Comparison of ENCODE assay signal across 1 cellular context in genomic region chr12:6538420-6539275, GRCh38.
A peak's percentile ranks its signal among the peaks of the same experiment; 100 is the strongest.
TF ChIP-seq lines count a peak whose summit lies in the region.

No MANE protein-coding gene starts in this region.

TF ChIP-seq in GM12878, 131 proteins besides CTCF, POLR2A, EP300 and RAD21 (continued from another document):
- TF ChIP-seq, protein P1, sequence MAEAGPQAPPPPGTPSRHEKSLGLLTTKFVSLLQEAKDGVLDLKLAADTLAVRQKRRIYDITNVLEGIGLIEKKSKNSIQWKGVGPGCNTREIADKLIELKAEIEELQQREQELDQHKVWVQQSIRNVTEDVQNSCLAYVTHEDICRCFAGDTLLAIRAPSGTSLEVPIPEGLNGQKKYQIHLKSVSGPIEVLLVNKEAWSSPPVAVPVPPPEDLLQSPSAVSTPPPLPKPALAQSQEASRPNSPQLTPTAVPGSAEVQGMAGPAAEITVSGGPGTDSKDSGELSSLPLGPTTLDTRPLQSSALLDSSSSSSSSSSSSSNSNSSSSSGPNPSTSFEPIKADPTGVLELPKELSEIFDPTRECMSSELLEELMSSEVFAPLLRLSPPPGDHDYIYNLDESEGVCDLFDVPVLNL (IDR thresholded peaks at IDR 0.05; ENCODE audit: low read depth, low read length): no peak
- peak; percentile 56 for TF ChIP-seq HDAC6 (IDR thresholded peaks at IDR 0.05; ENCODE audit: unreplicated experiment)
